Comparison of ENCODE assay signal across 9 cellular contexts in the genomic region with DNA sequence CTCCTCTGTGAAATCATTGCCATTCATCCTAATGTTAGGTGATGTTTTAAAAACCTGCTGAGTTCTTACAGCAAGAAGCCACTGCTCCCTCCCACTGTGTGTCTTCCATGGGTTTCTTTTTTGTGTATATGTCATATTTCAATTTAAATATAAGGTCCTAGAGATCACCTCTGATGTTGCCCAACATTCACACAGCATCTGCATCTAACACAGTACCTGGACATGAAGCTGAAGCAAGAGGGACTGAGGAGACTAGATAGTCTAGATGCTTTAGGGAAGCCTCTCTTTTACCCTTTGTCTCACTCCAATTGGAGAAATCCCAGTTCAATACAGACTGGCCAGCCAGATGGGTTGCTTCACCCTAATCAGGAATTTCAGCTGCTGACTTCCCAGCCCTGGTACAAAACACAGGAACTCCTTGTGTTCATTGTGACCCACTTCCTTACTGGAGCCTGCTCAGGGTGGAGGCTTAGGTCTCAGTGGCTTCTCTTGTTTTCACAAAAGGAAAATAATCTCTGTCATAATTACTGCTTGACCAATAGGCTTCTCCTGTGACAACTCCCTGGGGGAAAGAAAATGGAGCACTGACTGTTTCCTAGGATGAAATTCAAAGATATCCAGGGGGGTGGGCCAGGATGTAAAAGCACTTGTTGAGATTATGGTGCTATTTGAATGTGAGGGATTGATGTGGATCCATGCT. TPM values are rescaled to one million over a fixed set of nuclear protein-coding genes. Genes with fewer than 3 reads are reported as not detected.
DNase-seq lines count a peak whose midpoint lies in the region; ATAC-seq and TF ChIP-seq lines count a peak whose summit lies in the region.
"Had no signal": no experiment of that assay in that cellular context is flagged by ENCODE, and none has a peak within 500 bp of the region (broad histone marks: within the 10 kb centered on the region; RNA-seq: fewer than 3 reads in every experiment).

No MANE protein-coding gene starts in this region.

- intact Hi-C loops in transverse colon (cut with DNase I; ENCODE audit: low total_unique reads): no loop called here

- peak overlapping the region; percentile 86 for H3K27ac Mint-ChIP-seq in activated T-cell treated with anti-CD3 and anti-CD28 coated beads, Interleukin-2, amount 50 U/mL, for 72 hours
- peak overlapping the region; percentile 75 for H3K27ac Mint-ChIP-seq in activated naive CD8-positive, alpha-beta T cell treated with anti-CD3 and anti-CD28 coated beads for 36 hours

- H3K36me3 Mint-ChIP-seq in activated T-cell treated with anti-CD3 and anti-CD28 coated beads, Interleukin-2, amount 50 U/mL, for 72 hours (ENCODE audit: insufficient read depth in 2 of 2): no peaks in the 10 kb centered on the region
- H3K36me3 Mint-ChIP-seq in activated naive CD8-positive, alpha-beta T cell treated with anti-CD3 and anti-CD28 coated beads for 36 hours: no peaks in the 10 kb centered on the region

- no peaks in the 10 kb centered on the region for H3K9me3 Mint-ChIP-seq in activated T-cell treated with anti-CD3 and anti-CD28 coated beads, Interleukin-2, amount 50 U/mL, for 72 hours
- H3K9me3 Mint-ChIP-seq in activated naive CD8-positive, alpha-beta T cell treated with anti-CD3 and anti-CD28 coated beads for 36 hours: no peaks in the 10 kb centered on the region

- TF ChIP-seq EP300 in transverse colon (IDR thresholded peaks at IDR 0.05; ENCODE audit: low read depth): peak; percentile 32

- peak overlapping the region; percentile 36 to 71 for H3K27ac ChIP-seq in lung (ENCODE audit: low read depth in 1 of 2, low read length in 1 of 2)
- H3K27ac ChIP-seq in transverse colon: peak overlapping the region; percentile 95 to 99 (median 96)

- H3K4me1 Mint-ChIP-seq in activated T-cell treated with anti-CD3 and anti-CD28 coated beads, Interleukin-2, amount 50 U/mL, for 72 hours (ENCODE audit: low read depth): peaks cover 77% of the 10 kb centered on the region
- peaks cover 77% of the 10 kb centered on the region for H3K4me1 Mint-ChIP-seq in activated naive CD8-positive, alpha-beta T cell treated with anti-CD3 and anti-CD28 coated beads for 36 hours

- in situ Hi-C loops in transverse colon (cut with MboI; ENCODE audit: low pct_ligation_motif_present in 1 of 4, low pct_unique_long_range_greater_than_20kb in 1 of 4, low sequenced_read_pairs in 3 of 4): no loop called here

- no peak overlapping the region for H3K4me3 ChIP-seq in lung
- H3K4me3 ChIP-seq in transverse colon: no peak overlapping the region

- H3K27me3 ChIP-seq in lung (ENCODE audit: control insufficient read depth, insufficient read depth) (no peaks in the 10 kb centered on the region), transverse colon (no peaks in the 10 kb centered on the region)

- H3K36me3 ChIP-seq in lung (ENCODE audit: control insufficient read depth in 2 of 2, insufficient read depth in 2 of 2, low read length in 2 of 2): no peaks in the 10 kb centered on the region
- no peaks in the 10 kb centered on the region for H3K36me3 ChIP-seq in transverse colon

- H3K9me3 ChIP-seq in lung (ENCODE audit: control insufficient read depth in 2 of 2, insufficient read depth in 1 of 2, low read length in 1 of 2): no peaks in the 10 kb centered on the region
- H3K9me3 ChIP-seq in transverse colon: no peaks in the 10 kb centered on the region

- no peak for DNase-seq in activated T-cell treated with anti-CD3 and anti-CD28 coated beads, Interleukin-2, amount 50 U/mL, for 72 hours
- DNase-seq in activated T-cell treated with anti-CD3 and anti-CD28 coated beads, Interleukin-2, amount 50 U/mL, for 1 hour: no peak
- no peak for DNase-seq in activated naive CD8-positive, alpha-beta T cell treated with anti-CD3 and anti-CD28 coated beads for 36 hours
- DNase-seq in lung (ENCODE audit: low spot score) (no peak), transverse colon (peak; percentile 31), amniotic stem cell (lab: John Stamatoyannopoulos, UW) (no peak)
- DNase-seq: stimulated activated CD4-positive, alpha-beta T cell treated with anti-CD3 and anti-CD28 coated beads, Interleukin-15, amount 100 ng/mL, for 24 hours had no signal

- H3K27me3 Mint-ChIP-seq in activated T-cell treated with anti-CD3 and anti-CD28 coated beads, Interleukin-2, amount 50 U/mL, for 72 hours (ENCODE audit: low read depth): no peaks in the 10 kb centered on the region
- H3K27me3 Mint-ChIP-seq in activated naive CD8-positive, alpha-beta T cell treated with anti-CD3 and anti-CD28 coated beads for 36 hours: no peaks in the 10 kb centered on the region

- TF ChIP-seq POLR2A in transverse colon (IDR thresholded peaks at IDR 0.05): no peak

- H3K4me3 Mint-ChIP-seq in activated T-cell treated with anti-CD3 and anti-CD28 coated beads, Interleukin-2, amount 50 U/mL, for 72 hours: peak overlapping the region; percentile 81 to 84
- no peak overlapping the region for H3K4me3 Mint-ChIP-seq in activated naive CD8-positive, alpha-beta T cell treated with anti-CD3 and anti-CD28 coated beads for 36 hours

- TF ChIP-seq CTCF in lung (IDR thresholded peaks at IDR 0.05; ENCODE audit: control extremely low read depth, extremely low read depth) (no peak), transverse colon (IDR thresholded peaks at IDR 0.05) (no peak)

- H3K4me1 ChIP-seq in lung (ENCODE audit: control insufficient read depth in 2 of 2, insufficient read depth in 2 of 2, low read length in 2 of 2) (peaks cover 11 to 36% of the 10 kb centered on the region in 2 donors), transverse colon (peaks cover 66 to 82% (median 75%) of the 10 kb centered on the region in 4 donors)

- ATAC-seq in activated T-cell treated with anti-CD3 and anti-CD28 coated beads, Interleukin-2, amount 50 U/mL, for 72 hours (replicated peaks in 1 of 2): no peak
- ATAC-seq in lung (ENCODE audit: insufficient read depth, low FRiP score) (no peak), GM18909 (IDR thresholded peaks at IDR 0.05; ENCODE audit: poor library complexity, unreplicated experiment) (no peak), GM21381 (IDR thresholded peaks at IDR 0.05; ENCODE audit: unreplicated experiment) (no peak)

RNA-seq across cellular contexts. Expression of a gene that starts 17.3 kb away (rescaled TPM):
- 100 to 1,000 TPM; 138 to 153 TPM for total RNA-seq in activated T-cell treated with anti-CD3 and anti-CD28 coated beads, Interleukin-2, amount 50 U/mL, for 72 hours
- total RNA-seq in activated naive CD8-positive, alpha-beta T cell treated with anti-CD3 and anti-CD28 coated beads for 36 hours: 10 to 100 TPM; 74.7 to 81.2 TPM
- total RNA-seq in lung (100 to 1,000 TPM in 1 of 2 donors, 10 to 100 TPM in 1; 51.7 to 118 TPM), transverse colon (100 to 1,000 TPM in 3 of 4 donors, 10 to 100 TPM in 1; 98.9 to 144 (median 142) TPM)
- 10 to 100 TPM; 29.1 to 95.4 TPM for polyA plus RNA-seq in lung

RNA-seq across cellular contexts. Expression of a gene that starts 28.3 kb away (rescaled TPM):
- total RNA-seq in activated T-cell treated with anti-CD3 and anti-CD28 coated beads, Interleukin-2, amount 50 U/mL, for 72 hours: 1 to 10 TPM in 1 of 2 donors, under 1 TPM in 1; 1.00 to 2.2 TPM
- total RNA-seq in activated naive CD8-positive, alpha-beta T cell treated with anti-CD3 and anti-CD28 coated beads for 36 hours: 1 to 10 TPM; 3.2 to 3.3 TPM
- total RNA-seq in lung (10 to 100 TPM; 46.3 to 93.4 TPM), transverse colon (10 to 100 TPM; 13.5 to 44.0 (median 17.8) TPM)
- 10 to 100 TPM; 16.5 to 19.4 TPM for polyA plus RNA-seq in lung
